8 cellular contexts compared by ENCODE assay signal in the genomic region with DNA sequence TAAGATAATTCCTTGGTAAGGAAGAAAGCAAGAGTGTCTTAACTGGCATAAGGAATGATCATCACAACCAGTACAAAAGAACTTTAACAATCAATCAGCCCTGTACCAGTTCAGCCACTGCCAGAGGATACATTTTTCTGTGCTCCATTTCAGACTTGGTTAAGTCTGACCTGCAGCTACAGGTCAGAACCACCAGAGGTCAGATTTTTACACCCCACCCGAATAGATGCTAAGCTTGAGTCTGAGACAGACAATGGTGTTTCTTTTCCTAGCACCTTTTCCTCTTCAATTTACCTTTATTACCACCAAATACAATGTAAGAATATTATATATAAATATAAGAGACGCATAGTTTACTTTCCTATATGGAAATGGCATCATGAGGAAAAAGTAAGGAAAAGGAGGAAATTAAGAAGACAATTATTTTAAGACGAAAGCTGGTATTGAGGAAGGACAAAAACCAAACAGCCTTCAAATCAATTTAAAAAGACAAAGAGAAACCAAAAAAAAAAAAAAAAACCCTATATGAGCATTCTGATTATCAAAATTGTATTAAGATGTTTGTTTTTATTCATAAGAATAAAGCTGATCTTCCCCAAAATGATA.
DNase-seq lines count a peak whose midpoint lies in the region; ATAC-seq and TF ChIP-seq lines count a peak whose summit lies in the region.

No MANE protein-coding gene starts in this region.

- intact Hi-C loops in activated CD4-positive, alpha-beta T cell treated with anti-CD3 and anti-CD28 coated beads for 36 hours (cut with DNase I, micrococcal nuclease): loop anchor here (1.0 to 2.0 kb wide), 3 partner anchors 429 to 706 kb away; no protein-coding TSS in a partner anchor

- no peak for ATAC-seq in activated CD4-positive, alpha-beta T cell treated with anti-CD3 and anti-CD28 coated beads for 36 hours
- peak; percentile 77 for ATAC-seq in GM21381 (IDR thresholded peaks at IDR 0.05; ENCODE audit: unreplicated experiment)
- ATAC-seq in HG03460 (IDR thresholded peaks at IDR 0.05; ENCODE audit: unreplicated experiment): peak; percentile 78

- no peak overlapping the region for H3K4me3 Mint-ChIP-seq in activated CD4-positive, alpha-beta T cell treated with anti-CD3 and anti-CD28 coated beads for 36 hours

- H3K4me1 Mint-ChIP-seq in activated CD4-positive, alpha-beta T cell treated with anti-CD3 and anti-CD28 coated beads for 36 hours: peaks cover 2% of the 10 kb centered on the region

- CTCF ChIA-PET in activated CD4-positive, alpha-beta T cell treated with anti-CD3 and anti-CD28 coated beads for 36 hours (lab: Charles Lee): interaction anchor here (0.6 to 2.7 kb wide), 15 partner anchors 9 to 1313 kb away, joined by 3 to 11 read pairs (median 5); no protein-coding TSS in a partner anchor
- CTCF ChIA-PET in RWPE1 (lab: Yijun Ruan, JAX): interaction anchor here (0.6 to 1.4 kb wide), 17 partner anchors 142 to 1505 kb away, joined by 3 to 20 read pairs (median 4); no protein-coding TSS in a partner anchor

- H3K36me3 Mint-ChIP-seq in activated CD4-positive, alpha-beta T cell treated with anti-CD3 and anti-CD28 coated beads for 36 hours (ENCODE audit: low read depth): no peaks in the 10 kb centered on the region

- POLR2A ChIA-PET in activated CD4-positive, alpha-beta T cell treated with anti-CD3 and anti-CD28 coated beads for 36 hours (lab: Charles Lee): no interaction called here
- POLR2A ChIA-PET in RWPE1 (lab: Yijun Ruan, JAX; ENCODE audit: low non-redundant PET): no interaction called here

- no peaks in the 10 kb centered on the region for H3K9me3 Mint-ChIP-seq in activated CD4-positive, alpha-beta T cell treated with anti-CD3 and anti-CD28 coated beads for 36 hours (ENCODE audit: low read depth)

- H3K27ac Mint-ChIP-seq in activated CD4-positive, alpha-beta T cell treated with anti-CD3 and anti-CD28 coated beads for 36 hours: no peak overlapping the region

- no peak overlapping the region for H3K27ac ChIP-seq in RWPE1

- TF ChIP-seq CTCF in RWPE1 (conservative IDR thresholded peaks at IDR 0.05; ENCODE audit: low read depth): peak; percentile 84

- peaks cover 34% of the 10 kb centered on the region for H3K27me3 Mint-ChIP-seq in activated CD4-positive, alpha-beta T cell treated with anti-CD3 and anti-CD28 coated beads for 36 hours

- peak; percentile 17 for DNase-seq in activated CD4-positive, alpha-beta T cell treated with anti-CD3 and anti-CD28 coated beads for 36 hours
- no peak for DNase-seq in activated CD4-positive, alpha-beta T cell treated with anti-CD3 and anti-CD28 coated beads for 4 hours
- DNase-seq in RWPE1 (ENCODE audit: low spot score) (peak; percentile 70), fibroblast of gingiva (ENCODE audit: low read depth) (peak; percentile 54), non-pigmented ciliary epithelial cell (ENCODE audit: low read depth) (peak; percentile 38), GOT3 (lab: John Stamatoyannopoulos, UW) (no peak)

Comparison
In these comparisons a context has a peak if more than half of its experiments do, and no peak if none do; other contexts are left out.
1. DNase-seq: peak in activated CD4-positive, alpha-beta T cell treated with anti-CD3 and anti-CD28 coated beads for 36 hours (single experiment), RWPE1 (single experiment), fibroblast of gingiva (single experiment) and non-pigmented ciliary epithelial cell (single experiment); none in activated CD4-positive, alpha-beta T cell treated with anti-CD3 and anti-CD28 coated beads for 4 hours (0 of 2) and GOT3 (single experiment).